In the genomic region with DNA sequence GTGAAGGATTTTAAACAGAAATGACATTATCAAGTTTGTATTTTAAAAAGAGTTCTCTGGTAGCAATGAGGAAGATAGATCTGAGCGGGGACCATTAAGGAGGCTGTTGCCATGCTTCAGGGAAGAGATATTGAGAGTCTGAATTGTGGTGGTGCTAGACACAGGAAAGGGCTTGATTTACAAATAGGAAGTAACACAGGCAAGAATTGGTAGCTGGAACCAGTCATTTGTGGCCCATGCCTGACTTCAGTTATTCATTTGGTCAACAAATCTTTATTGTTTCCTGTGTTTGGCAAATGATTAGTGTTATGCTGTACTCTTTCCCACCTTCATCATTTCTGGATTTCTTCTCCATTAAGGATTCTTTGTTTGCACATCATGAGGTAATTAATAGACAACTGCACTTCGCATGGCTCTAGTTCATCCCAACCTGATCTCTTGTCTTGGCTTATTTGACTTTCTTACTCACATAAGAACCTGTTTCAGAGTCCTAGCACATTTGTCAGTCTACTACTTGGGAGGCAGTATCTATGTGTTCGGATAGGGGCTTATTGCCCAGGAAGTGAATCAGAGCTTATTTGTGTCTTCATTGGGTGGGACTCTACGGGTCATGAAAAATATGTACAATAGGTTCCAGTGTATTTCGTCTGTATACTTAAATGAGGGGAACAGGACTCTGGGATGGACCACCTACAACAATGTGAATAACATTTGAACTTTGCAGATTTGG, we compare ENCODE assay signal across 10 cellular contexts. TPM values are rescaled to one million over a fixed set of nuclear protein-coding genes. Genes with fewer than 3 reads are reported as not detected.
A peak's percentile ranks its signal among the peaks of the same experiment; 100 is the strongest.
DNase-seq lines count a peak whose midpoint lies in the region; ATAC-seq and TF ChIP-seq lines count a peak whose summit lies in the region.
"Had no signal": no experiment of that assay in that cellular context is flagged by ENCODE, and none has a peak within 500 bp of the region (broad histone marks: within the 10 kb centered on the region; RNA-seq: fewer than 3 reads in every experiment).

No MANE protein-coding gene starts in this region.

- H3K79me2 ChIP-seq in PC-9 (ENCODE audit: low read depth): no peaks in the 10 kb centered on the region

- H3K36me3 ChIP-seq in PC-9 (ENCODE audit: low read depth): no peaks in the 10 kb centered on the region

- no peaks in the 10 kb centered on the region for H3K9me2 ChIP-seq in PC-9 (ENCODE audit: insufficient read depth)

- no peak overlapping the region for H2AFZ ChIP-seq in PC-9

- CTCF ChIA-PET in PC-9 (lab: Charles Lee): no interaction called here

- H3K27ac ChIP-seq in PC-9: no peak overlapping the region

- H3F3A ChIP-seq in PC-9 (ENCODE audit: insufficient read depth, low read depth): no peaks in the 10 kb centered on the region

- ATAC-seq in GM19395 (IDR thresholded peaks at IDR 0.05; ENCODE audit: unreplicated experiment): peak; percentile 68
- no peak for ATAC-seq in GM21737 (IDR thresholded peaks at IDR 0.05; ENCODE audit: unreplicated experiment)

- H3K9me3 ChIP-seq in PC-9 (ENCODE audit: insufficient read depth, low read depth): no peaks in the 10 kb centered on the region

- BruUV-seq in PC-9 (replicated peaks; lab: Mats Ljungman, UMichigan): no TSS peak

- no peak overlapping the region for H3K4me3 ChIP-seq in NB4 (ENCODE audit: low read depth, low read length)
- no peak overlapping the region for H3K4me3 ChIP-seq in PC-9

- no peaks in the 10 kb centered on the region for H3K27me3 ChIP-seq in PC-9 (ENCODE audit: insufficient read depth, low read depth)

- no peaks in the 10 kb centered on the region for H4K20me1 ChIP-seq in PC-9 (ENCODE audit: insufficient read depth)

- no peak for TF ChIP-seq POLR2A in NB4 (IDR thresholded peaks at IDR 0.05; ENCODE audit: extremely low read depth, insufficient read length)

- H3K4me2 ChIP-seq in PC-9: no peak overlapping the region

- DNase-seq in NB4 (ENCODE audit: low read depth) (peak; percentile 28), dermis blood vessel endothelial cell (peak; percentile 45), renal cortical epithelial cell (ENCODE audit: low read depth) (peak; percentile 10), PC-9 (no peak), AG20443 (ENCODE audit: low spot score) (no peak)
- DNase-seq in activated CD4-positive, CD25-positive, alpha-beta regulatory T cell treated with anti-CD3 and anti-CD28 coated beads, Interleukin-2, amount 50 U/mL, for 72 hours: no peak
- DNase-seq: hippocampal formation; stimulated activated CD4-positive, alpha-beta T cell treated with anti-CD3 and anti-CD28 coated beads, Interleukin-4, amount 100 ng/mL, for 1 hour had no signal

- H3K4me1 ChIP-seq in PC-9 (replicated peaks; ENCODE audit: insufficient read depth): peaks cover 12% of the 10 kb centered on the region

- no peak for TF ChIP-seq CTCF in NB4 (IDR thresholded peaks at IDR 0.05; ENCODE audit: low read depth, low read length)
- TF ChIP-seq CTCF in PC-9 (conservative IDR thresholded peaks at IDR 0.05): no peak

- POLR2A ChIA-PET in PC-9 (lab: Charles Lee; ENCODE audit: unreplicated experiment): no interaction called here

- intact Hi-C loops in PC-9 (cut with micrococcal nuclease; ENCODE audit: unreplicated experiment): no loop called here

RNA-seq across cellular contexts. Expression of a gene that starts 32.3 kb away (rescaled TPM):
- 1.5 and 3.0 TPM in 2 replicates for total RNA-seq in dermis blood vessel endothelial cell
- total RNA-seq in renal cortical epithelial cell: 4.0 and 6.2 TPM in 2 replicates
- 31.6 and 31.9 TPM in 2 replicates for total RNA-seq in PC-9 (2021)

Comparison
In these comparisons a context has a peak if more than half of its experiments do, and no peak if none do; other contexts are left out.
1. DNase-seq: peak in NB4 (single experiment), dermis blood vessel endothelial cell (single experiment) and renal cortical epithelial cell (single experiment); none in PC-9 (0 of 2), AG20443 (single experiment) and activated CD4-positive, CD25-positive, alpha-beta regulatory T cell treated with anti-CD3 and anti-CD28 coated beads, Interleukin-2, amount 50 U/mL, for 72 hours (single experiment).